ENCODE assay signal across 1 cellular context in the genomic region with DNA sequence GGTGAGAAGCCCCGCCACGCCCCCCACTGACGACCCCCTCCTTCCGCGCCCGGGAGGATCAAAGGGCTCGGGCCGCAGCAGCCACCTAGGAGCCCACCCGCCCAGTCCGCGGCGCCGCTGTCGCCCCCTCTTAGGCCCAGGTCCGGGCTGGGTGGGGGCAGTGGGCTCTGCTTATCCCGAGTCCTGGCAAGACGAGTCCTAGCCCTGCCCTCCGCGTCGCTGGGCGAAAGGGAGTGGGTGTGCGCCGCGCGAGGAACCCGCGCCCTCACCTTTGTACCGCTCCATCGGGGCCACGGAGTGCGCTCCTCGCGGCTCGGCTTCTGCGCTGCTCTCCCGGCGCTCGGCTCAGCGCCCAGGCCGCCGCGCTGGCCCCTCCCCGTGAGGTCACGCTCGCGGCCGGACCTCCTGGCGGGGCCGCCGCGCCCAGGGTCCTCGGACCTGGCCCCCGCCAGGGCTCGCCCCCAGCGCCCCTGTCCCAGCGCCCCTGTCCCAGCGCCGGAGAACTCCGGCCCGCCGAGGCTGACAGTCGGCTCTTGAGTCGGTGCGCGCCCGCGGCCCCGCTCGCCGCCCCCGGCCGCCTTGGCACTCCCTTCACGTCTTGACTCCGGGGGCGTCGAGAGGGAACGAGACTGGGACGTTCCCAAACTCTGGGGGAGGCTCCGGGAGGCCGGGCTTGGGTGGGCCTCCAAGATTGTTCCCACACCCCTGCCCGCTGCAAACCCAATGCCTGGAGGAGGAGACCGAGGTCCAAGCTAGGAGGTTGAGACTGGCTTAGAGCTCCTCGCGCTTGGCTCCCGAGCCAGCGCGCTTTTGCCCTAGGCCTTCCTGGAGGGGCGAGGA.
A peak's percentile ranks its signal among the peaks of the same experiment; 100 is the strongest.
TF ChIP-seq lines count a peak whose summit lies in the region.

A gene with protein sequence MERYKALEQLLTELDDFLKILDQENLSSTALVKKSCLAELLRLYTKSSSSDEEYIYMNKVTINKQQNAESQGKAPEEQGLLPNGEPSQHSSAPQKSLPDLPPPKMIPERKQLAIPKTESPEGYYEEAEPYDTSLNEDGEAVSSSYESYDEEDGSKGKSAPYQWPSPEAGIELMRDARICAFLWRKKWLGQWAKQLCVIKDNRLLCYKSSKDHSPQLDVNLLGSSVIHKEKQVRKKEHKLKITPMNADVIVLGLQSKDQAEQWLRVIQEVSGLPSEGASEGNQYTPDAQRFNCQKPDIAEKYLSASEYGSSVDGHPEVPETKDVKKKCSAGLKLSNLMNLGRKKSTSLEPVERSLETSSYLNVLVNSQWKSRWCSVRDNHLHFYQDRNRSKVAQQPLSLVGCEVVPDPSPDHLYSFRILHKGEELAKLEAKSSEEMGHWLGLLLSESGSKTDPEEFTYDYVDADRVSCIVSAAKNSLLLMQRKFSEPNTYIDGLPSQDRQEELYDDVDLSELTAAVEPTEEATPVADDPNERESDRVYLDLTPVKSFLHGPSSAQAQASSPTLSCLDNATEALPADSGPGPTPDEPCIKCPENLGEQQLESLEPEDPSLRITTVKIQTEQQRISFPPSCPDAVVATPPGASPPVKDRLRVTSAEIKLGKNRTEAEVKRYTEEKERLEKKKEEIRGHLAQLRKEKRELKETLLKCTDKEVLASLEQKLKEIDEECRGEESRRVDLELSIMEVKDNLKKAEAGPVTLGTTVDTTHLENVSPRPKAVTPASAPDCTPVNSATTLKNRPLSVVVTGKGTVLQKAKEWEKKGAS (minus strand): TSS at position 332 of the 840 bp plus-strand sequence. CDS start 47 bp downstream, at position 285.

TF ChIP-seq in HEK293, 187 proteins besides CTCF, POLR2A, EP300 and RAD21 (continued from another document and continues in another):
- TF ChIP-seq ZNF529 (tag by site-specific recombination; IDR thresholded peaks at IDR 0.05; ENCODE audit: insufficient replicate concordance) (no peak), ZNF114 (tag by site-specific recombination; IDR thresholded peaks at IDR 0.05) (no peak), ZNF16 (tag by site-specific recombination; IDR thresholded peaks at IDR 0.05; ENCODE audit: low read depth) (no peak), KLF16 (tag by site-specific recombination; IDR thresholded peaks at IDR 0.05) (0 out of 2 replicates have a peak, but pooled peaks have one; percentile 11), ZNF146 (tag by site-specific recombination; IDR thresholded peaks at IDR 0.05) (no peak), SCRT1 (tag by site-specific recombination; IDR thresholded peaks at IDR 0.05; ENCODE audit: borderline replicate concordance) (peak; percentile 2; the same call in 1 of the 2 replicates), KLF9 (tag by site-specific recombination; IDR thresholded peaks at IDR 0.05; ENCODE audit: low read depth) (peak; percentile 39; the same call in 1 of the 2 replicates), ZNF404 (tag by site-specific recombination; IDR thresholded peaks at IDR 0.05) (no peak), ZBTB17 (tag by site-specific recombination; IDR thresholded peaks at IDR 0.05) (peak; percentile 49), ZNF311 (tag by site-specific recombination; IDR thresholded peaks at IDR 0.05; ENCODE audit: borderline replicate concordance) (no peak), ZFP3 (tag by site-specific recombination; IDR thresholded peaks at IDR 0.05; ENCODE audit: low read depth) (peak; percentile 91), ZNF707 (tag by site-specific recombination; IDR thresholded peaks at IDR 0.05) (no peak), ZNF391 (tag by site-specific recombination; IDR thresholded peaks at IDR 0.05; ENCODE audit: borderline replicate concordance, low read depth) (no peak), GLIS2 (tag by site-specific recombination; IDR thresholded peaks at IDR 0.05) (peak; percentile 56; the same call in 1 of the 2 replicates), ZNF785 (tag by site-specific recombination; IDR thresholded peaks at IDR 0.05) (no peak), EGR2 (tag by site-specific recombination; IDR thresholded peaks at IDR 0.05; ENCODE audit: low read depth) (peak; percentile 72), ZNF514 (tag by site-specific recombination; IDR thresholded peaks at IDR 0.05) (no peak), SCRT2 (tag by site-specific recombination; IDR thresholded peaks at IDR 0.05) (peak; percentile 92), ZNF274 (IDR thresholded peaks at IDR 0.05; ENCODE audit: low read length) (no peak), ZNF274 (tag by site-specific recombination; IDR thresholded peaks at IDR 0.05; ENCODE audit: borderline replicate concordance) (no peak)
- TF ChIP-seq, protein P1, sequence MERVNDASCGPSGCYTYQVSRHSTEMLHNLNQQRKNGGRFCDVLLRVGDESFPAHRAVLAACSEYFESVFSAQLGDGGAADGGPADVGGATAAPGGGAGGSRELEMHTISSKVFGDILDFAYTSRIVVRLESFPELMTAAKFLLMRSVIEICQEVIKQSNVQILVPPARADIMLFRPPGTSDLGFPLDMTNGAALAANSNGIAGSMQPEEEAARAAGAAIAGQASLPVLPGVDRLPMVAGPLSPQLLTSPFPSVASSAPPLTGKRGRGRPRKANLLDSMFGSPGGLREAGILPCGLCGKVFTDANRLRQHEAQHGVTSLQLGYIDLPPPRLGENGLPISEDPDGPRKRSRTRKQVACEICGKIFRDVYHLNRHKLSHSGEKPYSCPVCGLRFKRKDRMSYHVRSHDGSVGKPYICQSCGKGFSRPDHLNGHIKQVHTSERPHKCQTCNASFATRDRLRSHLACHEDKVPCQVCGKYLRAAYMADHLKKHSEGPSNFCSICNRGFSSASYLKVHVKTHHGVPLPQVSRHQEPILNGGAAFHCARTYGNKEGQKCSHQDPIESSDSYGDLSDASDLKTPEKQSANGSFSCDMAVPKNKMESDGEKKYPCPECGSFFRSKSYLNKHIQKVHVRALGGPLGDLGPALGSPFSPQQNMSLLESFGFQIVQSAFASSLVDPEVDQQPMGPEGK (tag by site-specific recombination; IDR thresholded peaks at IDR 0.05): peak; percentile 31; the same call in 1 of the 2 replicates
- TF ChIP-seq, protein P2, sequence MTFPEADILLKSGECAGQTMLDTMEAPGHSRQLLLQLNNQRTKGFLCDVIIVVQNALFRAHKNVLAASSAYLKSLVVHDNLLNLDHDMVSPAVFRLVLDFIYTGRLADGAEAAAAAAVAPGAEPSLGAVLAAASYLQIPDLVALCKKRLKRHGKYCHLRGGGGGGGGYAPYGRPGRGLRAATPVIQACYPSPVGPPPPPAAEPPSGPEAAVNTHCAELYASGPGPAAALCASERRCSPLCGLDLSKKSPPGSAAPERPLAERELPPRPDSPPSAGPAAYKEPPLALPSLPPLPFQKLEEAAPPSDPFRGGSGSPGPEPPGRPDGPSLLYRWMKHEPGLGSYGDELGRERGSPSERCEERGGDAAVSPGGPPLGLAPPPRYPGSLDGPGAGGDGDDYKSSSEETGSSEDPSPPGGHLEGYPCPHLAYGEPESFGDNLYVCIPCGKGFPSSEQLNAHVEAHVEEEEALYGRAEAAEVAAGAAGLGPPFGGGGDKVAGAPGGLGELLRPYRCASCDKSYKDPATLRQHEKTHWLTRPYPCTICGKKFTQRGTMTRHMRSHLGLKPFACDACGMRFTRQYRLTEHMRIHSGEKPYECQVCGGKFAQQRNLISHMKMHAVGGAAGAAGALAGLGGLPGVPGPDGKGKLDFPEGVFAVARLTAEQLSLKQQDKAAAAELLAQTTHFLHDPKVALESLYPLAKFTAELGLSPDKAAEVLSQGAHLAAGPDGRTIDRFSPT (tag by site-specific recombination; IDR thresholded peaks at IDR 0.05): no peak
- TF ChIP-seq, protein P3, sequence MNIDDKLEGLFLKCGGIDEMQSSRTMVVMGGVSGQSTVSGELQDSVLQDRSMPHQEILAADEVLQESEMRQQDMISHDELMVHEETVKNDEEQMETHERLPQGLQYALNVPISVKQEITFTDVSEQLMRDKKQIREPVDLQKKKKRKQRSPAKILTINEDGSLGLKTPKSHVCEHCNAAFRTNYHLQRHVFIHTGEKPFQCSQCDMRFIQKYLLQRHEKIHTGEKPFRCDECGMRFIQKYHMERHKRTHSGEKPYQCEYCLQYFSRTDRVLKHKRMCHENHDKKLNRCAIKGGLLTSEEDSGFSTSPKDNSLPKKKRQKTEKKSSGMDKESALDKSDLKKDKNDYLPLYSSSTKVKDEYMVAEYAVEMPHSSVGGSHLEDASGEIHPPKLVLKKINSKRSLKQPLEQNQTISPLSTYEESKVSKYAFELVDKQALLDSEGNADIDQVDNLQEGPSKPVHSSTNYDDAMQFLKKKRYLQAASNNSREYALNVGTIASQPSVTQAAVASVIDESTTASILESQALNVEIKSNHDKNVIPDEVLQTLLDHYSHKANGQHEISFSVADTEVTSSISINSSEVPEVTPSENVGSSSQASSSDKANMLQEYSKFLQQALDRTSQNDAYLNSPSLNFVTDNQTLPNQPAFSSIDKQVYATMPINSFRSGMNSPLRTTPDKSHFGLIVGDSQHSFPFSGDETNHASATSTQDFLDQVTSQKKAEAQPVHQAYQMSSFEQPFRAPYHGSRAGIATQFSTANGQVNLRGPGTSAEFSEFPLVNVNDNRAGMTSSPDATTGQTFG (tag by site-specific recombination; IDR thresholded peaks at IDR 0.05; ENCODE audit: borderline replicate concordance): no peak
- TF ChIP-seq, protein P4, sequence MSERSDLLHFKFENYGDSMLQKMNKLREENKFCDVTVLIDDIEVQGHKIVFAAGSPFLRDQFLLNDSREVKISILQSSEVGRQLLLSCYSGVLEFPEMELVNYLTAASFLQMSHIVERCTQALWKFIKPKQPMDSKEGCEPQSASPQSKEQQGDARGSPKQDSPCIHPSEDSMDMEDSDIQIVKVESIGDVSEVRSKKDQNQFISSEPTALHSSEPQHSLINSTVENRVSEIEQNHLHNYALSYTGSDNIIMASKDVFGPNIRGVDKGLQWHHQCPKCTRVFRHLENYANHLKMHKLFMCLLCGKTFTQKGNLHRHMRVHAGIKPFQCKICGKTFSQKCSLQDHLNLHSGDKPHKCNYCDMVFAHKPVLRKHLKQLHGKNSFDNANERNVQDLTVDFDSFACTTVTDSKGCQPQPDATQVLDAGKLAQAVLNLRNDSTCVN (tag by site-specific recombination; optimal IDR thresholded peaks at IDR 0.05): peak; percentile 65
- TF ChIP-seq, protein P5, sequence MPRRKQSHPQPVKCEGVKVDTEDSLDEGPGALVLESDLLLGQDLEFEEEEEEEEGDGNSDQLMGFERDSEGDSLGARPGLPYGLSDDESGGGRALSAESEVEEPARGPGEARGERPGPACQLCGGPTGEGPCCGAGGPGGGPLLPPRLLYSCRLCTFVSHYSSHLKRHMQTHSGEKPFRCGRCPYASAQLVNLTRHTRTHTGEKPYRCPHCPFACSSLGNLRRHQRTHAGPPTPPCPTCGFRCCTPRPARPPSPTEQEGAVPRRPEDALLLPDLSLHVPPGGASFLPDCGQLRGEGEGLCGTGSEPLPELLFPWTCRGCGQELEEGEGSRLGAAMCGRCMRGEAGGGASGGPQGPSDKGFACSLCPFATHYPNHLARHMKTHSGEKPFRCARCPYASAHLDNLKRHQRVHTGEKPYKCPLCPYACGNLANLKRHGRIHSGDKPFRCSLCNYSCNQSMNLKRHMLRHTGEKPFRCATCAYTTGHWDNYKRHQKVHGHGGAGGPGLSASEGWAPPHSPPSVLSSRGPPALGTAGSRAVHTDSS (tag by site-specific recombination; IDR thresholded peaks at IDR 0.05): no peak
- TF ChIP-seq, protein P6, sequence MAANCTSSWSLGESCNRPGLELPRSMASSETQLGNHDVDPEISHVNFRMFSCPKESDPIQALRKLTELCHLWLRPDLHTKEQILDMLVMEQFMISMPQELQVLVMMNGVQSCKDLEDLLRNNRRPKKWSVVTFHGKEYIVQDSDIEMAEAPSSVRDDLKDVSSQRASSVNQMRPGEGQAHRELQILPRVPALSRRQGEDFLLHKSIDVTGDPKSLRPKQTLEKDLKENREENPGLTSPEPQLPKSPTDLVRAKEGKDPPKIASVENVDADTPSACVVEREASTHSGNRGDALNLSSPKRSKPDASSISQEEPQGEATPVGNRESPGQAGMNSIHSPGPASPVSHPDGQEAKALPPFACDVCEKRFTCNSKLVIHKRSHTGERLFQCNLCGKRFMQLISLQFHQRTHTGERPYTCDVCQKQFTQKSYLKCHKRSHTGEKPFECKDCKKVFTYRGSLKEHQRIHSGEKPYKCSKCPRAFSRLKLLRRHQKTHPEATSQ (tag by site-specific recombination; IDR thresholded peaks at IDR 0.05): 0 out of 2 replicates have a peak, but pooled peaks have one; percentile 37
- TF ChIP-seq, protein P7, sequence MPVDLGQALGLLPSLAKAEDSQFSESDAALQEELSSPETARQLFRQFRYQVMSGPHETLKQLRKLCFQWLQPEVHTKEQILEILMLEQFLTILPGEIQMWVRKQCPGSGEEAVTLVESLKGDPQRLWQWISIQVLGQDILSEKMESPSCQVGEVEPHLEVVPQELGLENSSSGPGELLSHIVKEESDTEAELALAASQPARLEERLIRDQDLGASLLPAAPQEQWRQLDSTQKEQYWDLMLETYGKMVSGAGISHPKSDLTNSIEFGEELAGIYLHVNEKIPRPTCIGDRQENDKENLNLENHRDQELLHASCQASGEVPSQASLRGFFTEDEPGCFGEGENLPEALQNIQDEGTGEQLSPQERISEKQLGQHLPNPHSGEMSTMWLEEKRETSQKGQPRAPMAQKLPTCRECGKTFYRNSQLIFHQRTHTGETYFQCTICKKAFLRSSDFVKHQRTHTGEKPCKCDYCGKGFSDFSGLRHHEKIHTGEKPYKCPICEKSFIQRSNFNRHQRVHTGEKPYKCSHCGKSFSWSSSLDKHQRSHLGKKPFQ (tag by site-specific recombination; IDR thresholded peaks at IDR 0.05): no peak
- TF ChIP-seq, protein P8, sequence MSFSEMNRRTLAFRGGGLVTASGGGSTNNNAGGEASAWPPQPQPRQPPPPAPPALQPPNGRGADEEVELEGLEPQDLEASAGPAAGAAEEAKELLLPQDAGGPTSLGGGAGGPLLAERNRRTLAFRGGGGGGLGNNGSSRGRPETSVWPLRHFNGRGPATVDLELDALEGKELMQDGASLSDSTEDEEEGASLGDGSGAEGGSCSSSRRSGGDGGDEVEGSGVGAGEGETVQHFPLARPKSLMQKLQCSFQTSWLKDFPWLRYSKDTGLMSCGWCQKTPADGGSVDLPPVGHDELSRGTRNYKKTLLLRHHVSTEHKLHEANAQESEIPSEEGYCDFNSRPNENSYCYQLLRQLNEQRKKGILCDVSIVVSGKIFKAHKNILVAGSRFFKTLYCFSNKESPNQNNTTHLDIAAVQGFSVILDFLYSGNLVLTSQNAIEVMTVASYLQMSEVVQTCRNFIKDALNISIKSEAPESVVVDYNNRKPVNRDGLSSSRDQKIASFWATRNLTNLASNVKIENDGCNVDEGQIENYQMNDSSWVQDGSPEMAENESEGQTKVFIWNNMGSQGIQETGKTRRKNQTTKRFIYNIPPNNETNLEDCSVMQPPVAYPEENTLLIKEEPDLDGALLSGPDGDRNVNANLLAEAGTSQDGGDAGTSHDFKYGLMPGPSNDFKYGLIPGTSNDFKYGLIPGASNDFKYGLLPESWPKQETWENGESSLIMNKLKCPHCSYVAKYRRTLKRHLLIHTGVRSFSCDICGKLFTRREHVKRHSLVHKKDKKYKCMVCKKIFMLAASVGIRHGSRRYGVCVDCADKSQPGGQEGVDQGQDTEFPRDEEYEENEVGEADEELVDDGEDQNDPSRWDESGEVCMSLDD (tag by site-specific recombination; IDR thresholded peaks at IDR 0.05): 0 out of 2 replicates have a peak, but pooled peaks have one; percentile 5
- TF ChIP-seq, protein P9, sequence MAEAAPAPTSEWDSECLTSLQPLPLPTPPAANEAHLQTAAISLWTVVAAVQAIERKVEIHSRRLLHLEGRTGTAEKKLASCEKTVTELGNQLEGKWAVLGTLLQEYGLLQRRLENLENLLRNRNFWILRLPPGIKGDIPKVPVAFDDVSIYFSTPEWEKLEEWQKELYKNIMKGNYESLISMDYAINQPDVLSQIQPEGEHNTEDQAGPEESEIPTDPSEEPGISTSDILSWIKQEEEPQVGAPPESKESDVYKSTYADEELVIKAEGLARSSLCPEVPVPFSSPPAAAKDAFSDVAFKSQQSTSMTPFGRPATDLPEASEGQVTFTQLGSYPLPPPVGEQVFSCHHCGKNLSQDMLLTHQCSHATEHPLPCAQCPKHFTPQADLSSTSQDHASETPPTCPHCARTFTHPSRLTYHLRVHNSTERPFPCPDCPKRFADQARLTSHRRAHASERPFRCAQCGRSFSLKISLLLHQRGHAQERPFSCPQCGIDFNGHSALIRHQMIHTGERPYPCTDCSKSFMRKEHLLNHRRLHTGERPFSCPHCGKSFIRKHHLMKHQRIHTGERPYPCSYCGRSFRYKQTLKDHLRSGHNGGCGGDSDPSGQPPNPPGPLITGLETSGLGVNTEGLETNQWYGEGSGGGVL (tag by site-specific recombination; IDR thresholded peaks at IDR 0.05): peak; percentile 21; the same call in 1 of the 2 replicates
